1 cellular context compared by ENCODE assay signal in genomic region chr19:16365300-16365996, GRCh38.
TF ChIP-seq lines count a peak whose summit lies in the region.

No MANE protein-coding gene starts in this region.

TF ChIP-seq in SK-N-SH, 30 proteins besides CTCF, POLR2A, EP300 and RAD21 (continued from another document):
- TF ChIP-seq SIN3A (IDR thresholded peaks at IDR 0.05; ENCODE audit: borderline replicate concordance, low read depth, low read length) (no peak), JUND (IDR thresholded peaks at IDR 0.05) (no peak), POLR2AphosphoS5 (IDR thresholded peaks at IDR 0.05; ENCODE audit: low read depth, low read length) (no peak), FOSL2 (IDR thresholded peaks at IDR 0.05; ENCODE audit: borderline replicate concordance, low read depth) (no peak), EZH2phosphoT487 (IDR thresholded peaks at IDR 0.05; ENCODE audit: borderline replicate concordance, low read depth) (no peak), TEAD4 (IDR thresholded peaks at IDR 0.05; ENCODE audit: borderline replicate concordance, insufficient read depth) (no peak)
